ENCODE assay signal across 11 cellular contexts in genomic region chr5:88829773-88830172, GRCh38. TPM values are rescaled to one million over a fixed set of nuclear protein-coding genes. Genes with fewer than 3 reads are reported as not detected.
DNase-seq lines count a peak whose midpoint lies in the region; ATAC-seq and TF ChIP-seq lines count a peak whose summit lies in the region.
"Had no signal": no experiment of that assay in that cellular context is flagged by ENCODE, and none has a peak within 500 bp of the region (broad histone marks: within the 10 kb centered on the region; RNA-seq: fewer than 3 reads in every experiment).

No MANE protein-coding gene starts in this region.

- no peak overlapping the region for H4K5ac ChIP-seq in mesendoderm (ENCODE audit: low read length)

- TF ChIP-seq POLR2A in spleen (IDR thresholded peaks at IDR 0.05) = no peak

- no peak overlapping the region for H2BK15ac ChIP-seq in mesendoderm (replicated peaks; ENCODE audit: low read depth)

- peak overlapping the region; percentile 41 for H3K27ac ChIP-seq in OCI-LY7 (ENCODE audit: low read depth, low read length, poor library complexity, severe bottlenecking)
- peak overlapping the region; percentile 64 to 91 (median 84) for H3K27ac ChIP-seq in spleen
- H3K27ac ChIP-seq in mesendoderm (ENCODE audit: low read depth, low read length) = no peak overlapping the region

- H3K27ac Mint-ChIP-seq in activated T-cell treated with anti-CD3 and anti-CD28 coated beads, Interleukin-2, amount 50 U/mL, for 72 hours = no peak overlapping the region

- no peak overlapping the region for H3K9ac ChIP-seq in mesendoderm (ENCODE audit: low read length)

- H4K8ac ChIP-seq in mesendoderm (ENCODE audit: low read depth, low read length) = no peak overlapping the region

- POLR2A ChIA-PET in OCI-LY7 (lab: Charles Lee) = interaction anchor here (0.6 to 11.4 kb wide), 20 partner anchors 8 to 1579 kb away, joined by 3 to 135 read pairs (median 6); partner anchors contain the start of genes CETN3 and MEF2C

- H3K4me2 ChIP-seq in OCI-LY7 (ENCODE audit: low read length) = peak overlapping the region; percentile 82
- H3K4me2 ChIP-seq in mesendoderm (ENCODE audit: low read length) = no peak overlapping the region

- H3K4me1 Mint-ChIP-seq in activated T-cell treated with anti-CD3 and anti-CD28 coated beads, Interleukin-2, amount 50 U/mL, for 72 hours (ENCODE audit: low read depth) = peaks cover 67% of the 10 kb centered on the region
- H3K4me1 Mint-ChIP-seq: central memory CD8-positive, alpha-beta T cell had no signal

- H3K27me3 Mint-ChIP-seq in activated T-cell treated with anti-CD3 and anti-CD28 coated beads, Interleukin-2, amount 50 U/mL, for 72 hours (ENCODE audit: low read depth) = peaks cover 42% of the 10 kb centered on the region
- H3K27me3 Mint-ChIP-seq: central memory CD8-positive, alpha-beta T cell had no signal

- no peak overlapping the region for H3K18ac ChIP-seq in mesendoderm (ENCODE audit: low read length)

- no TSS peak for BruUV-seq in OCI-LY7 (replicated peaks; lab: Mats Ljungman, UMichigan)

- H3K9me3 ChIP-seq in OCI-LY7 (ENCODE audit: low read length) (no peaks in the 10 kb centered on the region), spleen (no peaks in the 10 kb centered on the region)

- intact Hi-C loops in OCI-LY7 (cut with micrococcal nuclease; ENCODE audit: unreplicated experiment) (loop anchor here (1.0 kb wide), 1 partner anchor 52 kb away; no protein-coding TSS in a partner anchor), spleen (cut with DNase I; ENCODE audit: low total_unique reads) (loop anchor here (10.0 kb wide), 2 partner anchors 55 to 95 kb away; partner anchors contain the start of gene MEF2C)

- CTCF ChIA-PET in OCI-LY7 (lab: Charles Lee; ENCODE audit: unreplicated experiment) = interaction anchor here (0.6 to 1.3 kb wide), 2 partner anchors 11 to 101 kb away, joined by 3 to 4 read pairs; no protein-coding TSS in a partner anchor

- H2AK5ac ChIP-seq in mesendoderm (ENCODE audit: low read length) = no peak overlapping the region

- DNase-seq in GM12864 (ENCODE audit: low read depth) (no peak), OCI-LY7 (ENCODE audit: low spot score) (peak; percentile 27), foreskin fibroblast (no peak), spleen (no peak), mesendoderm (no peak), NCI-H1105 treated with DMSO at 0.1 percent for 48 hours (lab: John Stamatoyannopoulos, UW) (no peak)
- no peak for DNase-seq in activated T-cell treated with anti-CD3 and anti-CD28 coated beads, Interleukin-2, amount 50 U/mL, for 72 hours
- DNase-seq: activated T-cell treated with anti-CD3 and anti-CD28 coated beads, Interleukin-2, amount 50 U/mL, for 4 hours; CD8-positive, alpha-beta memory T cell had no signal

- H4K20me1 ChIP-seq in OCI-LY7 (ENCODE audit: insufficient read depth, low read length) = no peaks in the 10 kb centered on the region; the same call in 1 of the 2 replicates

- H3K9me2 ChIP-seq in OCI-LY7 (ENCODE audit: insufficient read depth, low read length) = no peaks in the 10 kb centered on the region

- H3K4me3 Mint-ChIP-seq in activated T-cell treated with anti-CD3 and anti-CD28 coated beads, Interleukin-2, amount 50 U/mL, for 72 hours = no peak overlapping the region
- H3K4me3 Mint-ChIP-seq: activated T-cell treated with anti-CD3 and anti-CD28 coated beads, Interleukin-2, amount 50 U/mL, for 4 hours; central memory CD8-positive, alpha-beta T cell had no signal

- TF ChIP-seq CTCF in GM12864 (IDR thresholded peaks at IDR 0.05; ENCODE audit: low read depth, low read length, missing control alignments) (no peak), OCI-LY7 (conservative IDR thresholded peaks at IDR 0.05; ENCODE audit: low read length) (no peak), foreskin fibroblast (IDR thresholded peaks at IDR 0.05; ENCODE audit: low read depth, low read length) (no peak), spleen (IDR thresholded peaks at IDR 0.05 in 8 of 11, conservative IDR thresholded peaks at IDR 0.05 in 3 of 11) (no peak)

- 49 to 64% (median 56%) methylated on average over 3 of the region's 3 CpGs for WGBS in spleen, 5 donors
- no CpG with 5 or more reads among the region's 3 CpGs for WGBS in mesendoderm (ENCODE audit: extremely low coverage, insufficient coverage, low lambda C conversion rate)

- H2AFZ ChIP-seq in OCI-LY7 (ENCODE audit: low read length) = peak overlapping the region; percentile 84

- no peaks in the 10 kb centered on the region for H3K36me3 ChIP-seq in OCI-LY7 (ENCODE audit: insufficient read depth, low read length)
- no peaks in the 10 kb centered on the region for H3K36me3 ChIP-seq in spleen
- no peaks in the 10 kb centered on the region for H3K36me3 ChIP-seq in mesendoderm (ENCODE audit: control insufficient read depth, insufficient read depth, low read length)

- no peak overlapping the region for H2BK5ac ChIP-seq in mesendoderm (ENCODE audit: low read length)

- H3K79me1 ChIP-seq in mesendoderm (ENCODE audit: low read length) = no peaks in the 10 kb centered on the region

- H3K79me2 ChIP-seq in OCI-LY7 (ENCODE audit: insufficient read depth, low read depth, low read length) (no peaks in the 10 kb centered on the region), mesendoderm (ENCODE audit: control insufficient read depth, insufficient read depth, low read length) (no peaks in the 10 kb centered on the region)

- H3K4me3 ChIP-seq in GM12864 (ENCODE audit: low read depth, low read length) (peak overlapping the region; percentile 48; the same call in 1 of the 2 replicates), OCI-LY7 (ENCODE audit: low read depth, low read length, poor library complexity, severe bottlenecking) (peak overlapping the region; percentile 53), foreskin fibroblast (ENCODE audit: low read depth in 1 of 2, low read length in 2 of 2) (peak overlapping the region; percentile 2 to 14), spleen (peak overlapping the region in 1 of 8 donors; percentile 38), mesendoderm (ENCODE audit: low read length) (no peak overlapping the region)

- no peak for ATAC-seq in HG03432 (IDR thresholded peaks at IDR 0.05; ENCODE audit: unreplicated experiment)
- no peak for ATAC-seq in activated T-cell treated with anti-CD3 and anti-CD28 coated beads, Interleukin-2, amount 50 U/mL, for 72 hours (replicated peaks in 1 of 2)
- ATAC-seq: activated T-cell treated with anti-CD3 and anti-CD28 coated beads, Interleukin-2, amount 50 U/mL, for 4 hours had no signal

- H3K4ac ChIP-seq in mesendoderm (ENCODE audit: low read depth, low read length) = no peak overlapping the region

- H2BK120ac ChIP-seq in mesendoderm (ENCODE audit: low read depth, low read length) = no peak overlapping the region

- H3K23ac ChIP-seq in mesendoderm (ENCODE audit: low read length) = no peak overlapping the region

- H3K56ac ChIP-seq in mesendoderm (ENCODE audit: low read length) = no peak overlapping the region

- H3K27me3 ChIP-seq in spleen (replicated peaks in 1 of 7) = no peaks in the 10 kb centered on the region
- H3K27me3 ChIP-seq in mesendoderm (ENCODE audit: insufficient read depth, low read length, poor library complexity) = no peaks in the 10 kb centered on the region

- H3K4me1 ChIP-seq in OCI-LY7 (ENCODE audit: insufficient read depth, low read length, poor library complexity, severe bottlenecking) (peaks cover 81% of the 10 kb centered on the region), spleen (peaks cover 43 to 100% (median 92%) of the 10 kb centered on the region in 6 donors), mesendoderm (ENCODE audit: control insufficient read depth, low read depth, low read length) (no peaks in the 10 kb centered on the region)

- no peaks in the 10 kb centered on the region for H3K9me3 Mint-ChIP-seq in activated T-cell treated with anti-CD3 and anti-CD28 coated beads, Interleukin-2, amount 50 U/mL, for 72 hours
- H3K9me3 Mint-ChIP-seq: activated T-cell treated with anti-CD3 and anti-CD28 coated beads, Interleukin-2, amount 50 U/mL, for 4 hours; central memory CD8-positive, alpha-beta T cell had no signal

- no peaks in the 10 kb centered on the region for H3K36me3 Mint-ChIP-seq in activated T-cell treated with anti-CD3 and anti-CD28 coated beads, Interleukin-2, amount 50 U/mL, for 72 hours (ENCODE audit: insufficient read depth in 2 of 2)

RNA-seq across cellular contexts. Expression of gene MEF2C, which starts 53.2 kb away (rescaled TPM):
- 5.5 and 9.5 TPM in 2 replicates for total RNA-seq in OCI-LY7 (2014; rRNA removed; shearing (Covaris generic))
- total RNA-seq in OCI-LY7 (2022) = 57.6 and 58.7 TPM in 2 replicates
- 100 to 1,000 TPM in 6 of 7 donors, 10 to 100 TPM in 1; 94.4 to 153 (median 129) TPM for total RNA-seq in spleen
- polyA plus RNA-seq in spleen = 10 to 100 TPM; 19.3 to 24.6 (median 24.3) TPM
- 0.60 TPM for polyA plus RNA-seq in mesendoderm (2013, experiment 1 of 2)
- 0.25 TPM for polyA plus RNA-seq in mesendoderm (2013, experiment 2 of 2)
- under 1 TPM; 0.53 to 0.83 TPM for total RNA-seq in activated T-cell treated with anti-CD3 and anti-CD28 coated beads, Interleukin-2, amount 50 U/mL, for 72 hours
- polyA plus RNA-seq: CD8-positive, alpha-beta memory T cell had no signal
